ENCODE assay signal across 9 cellular contexts in genomic region chr3:172550347-172550943, GRCh38. TPM values are rescaled to one million over a fixed set of nuclear protein-coding genes. Genes with fewer than 3 reads are reported as not detected.
A peak's percentile ranks its signal among the peaks of the same experiment; 100 is the strongest.
DNase-seq lines count a peak whose midpoint lies in the region; ATAC-seq, FAIRE-seq and TF ChIP-seq lines count a peak whose summit lies in the region.
"Had no signal": no experiment of that assay in that cellular context is flagged by ENCODE, and none has a peak within 500 bp of the region (broad histone marks: within the 10 kb centered on the region; RNA-seq: fewer than 3 reads in every experiment).

No MANE protein-coding gene starts in this region.

- H3K27ac ChIP-seq in KOPT-K1 (ENCODE audit: low read depth, low read length, poor library complexity, severe bottlenecking): peak overlapping the region; percentile 54
- H3K27ac ChIP-seq in upper lobe of right lung: no peak overlapping the region
- H3K27ac ChIP-seq in pancreas: no peak overlapping the region
- H3K27ac ChIP-seq in prostate gland: no peak overlapping the region

- peaks cover 14% of the 10 kb centered on the region for H3K4me1 ChIP-seq in upper lobe of right lung
- peaks cover 3 to 11% (median 11%) of the 10 kb centered on the region in 3 donors for H3K4me1 ChIP-seq in pancreas
- H3K4me1 ChIP-seq in prostate gland (replicated peaks): no peaks in the 10 kb centered on the region

- no peak for TF ChIP-seq POLR2A in prostate gland (IDR thresholded peaks at IDR 0.05)

- peaks cover 10% of the 10 kb centered on the region for H3K9me3 ChIP-seq in KOPT-K1 (ENCODE audit: insufficient read depth, low read length, poor library complexity, severe bottlenecking)
- H3K9me3 ChIP-seq in upper lobe of right lung: no peaks in the 10 kb centered on the region
- no peaks in the 10 kb centered on the region for H3K9me3 ChIP-seq in pancreas
- no peaks in the 10 kb centered on the region for H3K9me3 ChIP-seq in prostate gland

- ATAC-seq in GM18907 (IDR thresholded peaks at IDR 0.05; ENCODE audit: unreplicated experiment) (peak; percentile 61), upper lobe of right lung (peak; percentile 77), pancreas (no peak)

- peak; percentile 81 for DNase-seq in activated CD8-positive, alpha-beta memory T cell treated with anti-CD3 and anti-CD28 coated beads, Interleukin-2, amount 50 U/mL, for 48 hours
- DNase-seq in iris pigment epithelial cell (ENCODE audit: low read depth) (peak; percentile 95), upper lobe of right lung (no peak), pancreas (no peak), NCI-H446 treated with DMSO at 0.1 percent for 48 hours (lab: John Stamatoyannopoulos, UW) (no peak), prostate gland (ENCODE audit: low spot score) (no peak)
- DNase-seq: left cardiac atrium had no signal

- H3K4me3 ChIP-seq in upper lobe of right lung: no peak overlapping the region
- no peak overlapping the region for H3K4me3 ChIP-seq in pancreas
- H3K4me3 ChIP-seq in prostate gland: no peak overlapping the region

- H3K27me3 ChIP-seq in upper lobe of right lung (no peaks in the 10 kb centered on the region), pancreas (no peaks in the 10 kb centered on the region), prostate gland (replicated peaks; ENCODE audit: insufficient read depth) (no peaks in the 10 kb centered on the region)

- FAIRE-seq in pancreas (lab: Jason Lieb, UNC): no peak

- TF ChIP-seq CTCF in upper lobe of right lung (IDR thresholded peaks at IDR 0.05) (no peak), pancreas (IDR thresholded peaks at IDR 0.05) (no peak), prostate gland (IDR thresholded peaks at IDR 0.05) (no peak)

- intact Hi-C loops in upper lobe of right lung (cut with DNase I): no loop called here
- intact Hi-C loops in pancreas (cut with DNase I): no loop called here
- intact Hi-C loops in prostate gland (cut with DNase I): no loop called here

- no peaks in the 10 kb centered on the region for H3K36me3 ChIP-seq in KOPT-K1 (ENCODE audit: insufficient read depth, low read length)
- no peaks in the 10 kb centered on the region for H3K36me3 ChIP-seq in upper lobe of right lung
- no peaks in the 10 kb centered on the region for H3K36me3 ChIP-seq in pancreas
- H3K36me3 ChIP-seq in prostate gland: no peaks in the 10 kb centered on the region

- 86 to 90% methylated on average over 6 of the region's 6 CpGs for WGBS in pancreas, 2 donors
- 79% methylated on average over 6 of the region's 6 CpGs for whole genome bisulfite sequencing in prostate gland

RNA-seq across cellular contexts. Expression of gene TNFSF10, which starts 27.2 kb away (rescaled TPM):
- total RNA-seq in upper lobe of right lung (140 TPM), pancreas (10 to 100 TPM in 5 of 6 donors, 1 to 10 TPM in 1; 2.6 to 46.4 (median 16.4) TPM), prostate gland (100 to 1,000 TPM in 1 of 2 donors, 10 to 100 TPM in 1; 70.6 to 126 TPM)
- polyA plus RNA-seq in pancreas: 10 to 100 TPM in 1 of 2 donors, 1 to 10 TPM in 1; 9.0 to 16.4 TPM

Comparison
In these comparisons a context has a peak if more than half of its experiments do, and no peak if none do; other contexts are left out.
1. ATAC-seq: peak in GM18907 (single experiment) and upper lobe of right lung (single experiment); none in pancreas (0 of 4).
2. DNase-seq: peak in activated CD8-positive, alpha-beta memory T cell treated with anti-CD3 and anti-CD28 coated beads, Interleukin-2, amount 50 U/mL, for 48 hours (single experiment) and iris pigment epithelial cell (single experiment); none in upper lobe of right lung (single experiment), pancreas (0 of 6), NCI-H446 treated with DMSO at 0.1 percent for 48 hours (single experiment) and prostate gland (single experiment).